In genomic region chr1:116544588-116545358, GRCh38 we compare ENCODE assay signal across 11 cellular contexts. TPM values are rescaled to one million over a fixed set of nuclear protein-coding genes. Genes with fewer than 3 reads are reported as not detected.
DNase-seq lines count a peak whose midpoint lies in the region; ATAC-seq and TF ChIP-seq lines count a peak whose summit lies in the region.
"Had no signal": no experiment of that assay in that cellular context is flagged by ENCODE, and none has a peak within 500 bp of the region (broad histone marks: within the 10 kb centered on the region; RNA-seq: fewer than 3 reads in every experiment).

No MANE protein-coding gene starts in this region.

- H3K4me3 Mint-ChIP-seq in activated naive CD4-positive, alpha-beta T cell treated with anti-CD3 and anti-CD28 coated beads for 36 hours = peak overlapping the region; percentile 60
- peak overlapping the region; percentile 42 for H3K4me3 Mint-ChIP-seq in T-helper 2 cell treated with Interferon-gamma antibody and Interleukin-4, amounts not matched to agents 5 μg/mL and 100 μg/mL, for 36 hours
- H3K4me3 Mint-ChIP-seq in stimulated activated naive CD8-positive, alpha-beta T cell treated with anti-CD3 and anti-CD28 coated beads, Interleukin-15, Interleukin-2, amounts not matched to agents 100 ng/mL and 50 ng/mL, for 24 hours = peak overlapping the region; percentile 64
- H3K4me3 Mint-ChIP-seq: neural crest cell had no signal

- intact Hi-C loops in activated naive CD4-positive, alpha-beta T cell treated with anti-CD3 and anti-CD28 coated beads for 36 hours (cut with micrococcal nuclease) = loop anchor here (1.0 kb wide), 3 partner anchors 12 to 167 kb away; no protein-coding TSS in a partner anchor
- intact Hi-C loops in OCI-LY7 (cut with micrococcal nuclease; ENCODE audit: unreplicated experiment) = no loop called here

- peak; percentile 27 for DNase-seq in activated naive CD4-positive, alpha-beta T cell treated with anti-CD3 and anti-CD28 coated beads for 36 hours
- DNase-seq in activated naive CD4-positive, alpha-beta T cell (lab: John Stamatoyannopoulos, UW) = no peak
- peak; percentile 30 for DNase-seq in T-helper 2 cell treated with Interferon-gamma antibody and Interleukin-4, amounts not matched to agents 5 μg/mL and 100 μg/mL, for 36 hours (ENCODE audit: low spot score)
- DNase-seq in OCI-LY7 (ENCODE audit: low spot score) (no peak), right atrium auricular region (ENCODE audit: low spot score) (no peak), NCI-H446 (lab: John Stamatoyannopoulos, UW) (no peak)
- DNase-seq: NCI-H146, SJCRH30 had no signal

- POLR2A ChIA-PET in OCI-LY7 (lab: Charles Lee) = interaction anchor here (1.2 kb wide), 1 partner anchor 446 kb away, joined by 3 read pairs; no protein-coding TSS in a partner anchor

- CTCF ChIA-PET in activated naive CD4-positive, alpha-beta T cell treated with anti-CD3 and anti-CD28 coated beads for 36 hours (lab: Charles Lee) = interaction anchor here (0.5 to 1.2 kb wide), 2 partner anchors 26 to 406 kb away, joined by 3 to 5 read pairs; partner anchors contain the start of gene CD58
- CTCF ChIA-PET in OCI-LY7 (lab: Charles Lee; ENCODE audit: unreplicated experiment) = no interaction called here

- H3K27ac Mint-ChIP-seq in activated naive CD4-positive, alpha-beta T cell treated with anti-CD3 and anti-CD28 coated beads for 36 hours = peak overlapping the region; percentile 84
- peak overlapping the region; percentile 89 for H3K27ac Mint-ChIP-seq in T-helper 2 cell treated with Interferon-gamma antibody and Interleukin-4, amounts not matched to agents 5 μg/mL and 100 μg/mL, for 36 hours
- peak overlapping the region; percentile 96 for H3K27ac Mint-ChIP-seq in stimulated activated naive CD8-positive, alpha-beta T cell treated with anti-CD3 and anti-CD28 coated beads, Interleukin-15, Interleukin-2, amounts not matched to agents 100 ng/mL and 50 ng/mL, for 24 hours

- H3K36me3 ChIP-seq in OCI-LY7 (ENCODE audit: insufficient read depth, low read length) (no peaks in the 10 kb centered on the region), right atrium auricular region (peaks cover 23% of the 10 kb centered on the region)

- TF ChIP-seq CTCF in OCI-LY7 (conservative IDR thresholded peaks at IDR 0.05; ENCODE audit: low read length) (no peak), right atrium auricular region (IDR thresholded peaks at IDR 0.05) (no peak)

- no peak overlapping the region for H2AFZ ChIP-seq in OCI-LY7 (ENCODE audit: low read length)

- H3K36me3 Mint-ChIP-seq in activated naive CD4-positive, alpha-beta T cell treated with anti-CD3 and anti-CD28 coated beads for 36 hours (ENCODE audit: low read depth) = peaks cover 11% of the 10 kb centered on the region
- H3K36me3 Mint-ChIP-seq in T-helper 2 cell treated with Interferon-gamma antibody and Interleukin-4, amounts not matched to agents 5 μg/mL and 100 μg/mL, for 36 hours (ENCODE audit: low read depth) = peaks cover 64% of the 10 kb centered on the region
- peaks cover 61% of the 10 kb centered on the region for H3K36me3 Mint-ChIP-seq in stimulated activated naive CD8-positive, alpha-beta T cell treated with anti-CD3 and anti-CD28 coated beads, Interleukin-15, Interleukin-2, amounts not matched to agents 100 ng/mL and 50 ng/mL, for 24 hours (ENCODE audit: low read depth)

- H3K9me3 Mint-ChIP-seq in activated naive CD4-positive, alpha-beta T cell treated with anti-CD3 and anti-CD28 coated beads for 36 hours = no peaks in the 10 kb centered on the region
- no peaks in the 10 kb centered on the region for H3K9me3 Mint-ChIP-seq in T-helper 2 cell treated with Interferon-gamma antibody and Interleukin-4, amounts not matched to agents 5 μg/mL and 100 μg/mL, for 36 hours
- H3K9me3 Mint-ChIP-seq in stimulated activated naive CD8-positive, alpha-beta T cell treated with anti-CD3 and anti-CD28 coated beads, Interleukin-15, Interleukin-2, amounts not matched to agents 100 ng/mL and 50 ng/mL, for 24 hours = no peaks in the 10 kb centered on the region
- H3K9me3 Mint-ChIP-seq: neural crest cell had no signal

- no peaks in the 10 kb centered on the region for H3K27me3 ChIP-seq in right atrium auricular region
- H3K27me3 ChIP-seq: SJCRH30 had no signal

- no peaks in the 10 kb centered on the region for H4K20me1 ChIP-seq in OCI-LY7 (ENCODE audit: insufficient read depth, low read length)

- peaks cover 27% of the 10 kb centered on the region for H3K4me1 Mint-ChIP-seq in activated naive CD4-positive, alpha-beta T cell treated with anti-CD3 and anti-CD28 coated beads for 36 hours (ENCODE audit: low read depth)
- peaks cover 59% of the 10 kb centered on the region for H3K4me1 Mint-ChIP-seq in T-helper 2 cell treated with Interferon-gamma antibody and Interleukin-4, amounts not matched to agents 5 μg/mL and 100 μg/mL, for 36 hours (ENCODE audit: low read depth)
- H3K4me1 Mint-ChIP-seq in stimulated activated naive CD8-positive, alpha-beta T cell treated with anti-CD3 and anti-CD28 coated beads, Interleukin-15, Interleukin-2, amounts not matched to agents 100 ng/mL and 50 ng/mL, for 24 hours (ENCODE audit: low read depth) = peaks cover 72% of the 10 kb centered on the region
- H3K4me1 Mint-ChIP-seq: neural crest cell had no signal

- no peaks in the 10 kb centered on the region for H3K9me2 ChIP-seq in OCI-LY7 (ENCODE audit: insufficient read depth, low read length)

- H3K9me3 ChIP-seq in OCI-LY7 (ENCODE audit: low read length) (no peaks in the 10 kb centered on the region), right atrium auricular region (no peaks in the 10 kb centered on the region)
- H3K9me3 ChIP-seq: SJCRH30 had no signal

- BruUV-seq in OCI-LY7 (replicated peaks; lab: Mats Ljungman, UMichigan) = no TSS peak

- no peak overlapping the region for H3K4me3 ChIP-seq in OCI-LY7 (ENCODE audit: low read depth, low read length, poor library complexity, severe bottlenecking)
- H3K4me3 ChIP-seq in right atrium auricular region = no peak overlapping the region
- H3K4me3 ChIP-seq: SJCRH30 had no signal

- peak; percentile 59 for ATAC-seq in HG02763 (IDR thresholded peaks at IDR 0.05; ENCODE audit: unreplicated experiment)

- H3K4me1 ChIP-seq in OCI-LY7 (ENCODE audit: insufficient read depth, low read length, poor library complexity, severe bottlenecking) (peaks cover 6% of the 10 kb centered on the region), right atrium auricular region (no peaks in the 10 kb centered on the region)
- H3K4me1 ChIP-seq: SJCRH30 had no signal

- H3K27me3 Mint-ChIP-seq in activated naive CD4-positive, alpha-beta T cell treated with anti-CD3 and anti-CD28 coated beads for 36 hours (ENCODE audit: low read depth) = no peaks in the 10 kb centered on the region
- H3K27me3 Mint-ChIP-seq in T-helper 2 cell treated with Interferon-gamma antibody and Interleukin-4, amounts not matched to agents 5 μg/mL and 100 μg/mL, for 36 hours (ENCODE audit: low read depth) = no peaks in the 10 kb centered on the region
- no peaks in the 10 kb centered on the region for H3K27me3 Mint-ChIP-seq in stimulated activated naive CD8-positive, alpha-beta T cell treated with anti-CD3 and anti-CD28 coated beads, Interleukin-15, Interleukin-2, amounts not matched to agents 100 ng/mL and 50 ng/mL, for 24 hours

- no peak overlapping the region for H3K4me2 ChIP-seq in OCI-LY7 (ENCODE audit: low read length)

- no peaks in the 10 kb centered on the region for H3K79me2 ChIP-seq in OCI-LY7 (ENCODE audit: insufficient read depth, low read depth, low read length)

- H3K27ac ChIP-seq in OCI-LY7 (ENCODE audit: low read depth, low read length, poor library complexity, severe bottlenecking) = no peak overlapping the region
- no peak overlapping the region for H3K27ac ChIP-seq in right atrium auricular region
- H3K27ac ChIP-seq: SJCRH30 had no signal

RNA-seq across cellular contexts. Expression of gene CD58, which starts 26.1 kb away (rescaled TPM):
- total RNA-seq in activated naive CD4-positive, alpha-beta T cell treated with anti-CD3 and anti-CD28 coated beads for 36 hours = 1 to 10 TPM; 3.9 to 4.2 TPM
- total RNA-seq in OCI-LY7 (2014; rRNA removed; shearing (Covaris generic)) = not detected in 2 replicates
- total RNA-seq in OCI-LY7 (2022) (1.8 and 3.3 TPM in 2 replicates), right atrium auricular region (10 to 100 TPM; 26.4 to 27.4 TPM)

Comparison
In these comparisons a context has a peak if more than half of its experiments do, and no peak if none do; other contexts are left out.
1. DNase-seq: peak in activated naive CD4-positive, alpha-beta T cell treated with anti-CD3 and anti-CD28 coated beads for 36 hours (single experiment) and T-helper 2 cell treated with Interferon-gamma antibody and Interleukin-4, amounts not matched to agents 5 μg/mL and 100 μg/mL, for 36 hours (single experiment); none in activated naive CD4-positive, alpha-beta T cell (0 of 4), OCI-LY7 (single experiment), right atrium auricular region (single experiment) and NCI-H446 (0 of 2).
2. RNA of gene CD58, which starts 26.1 kb away (total RNA-seq): 26.4 to 27.4 TPM in right atrium auricular region; 3.9 to 4.2 TPM in activated naive CD4-positive, alpha-beta T cell treated with anti-CD3 and anti-CD28 coated beads for 36 hours and 1.8 to 3.3 TPM in OCI-LY7; every median in the first group is over 4 times any median in the second.
3. Peak in every context shown above with its lines, with median percentiles within 50 percentile points of each other: H3K27ac Mint-ChIP-seq and H3K4me3 Mint-ChIP-seq.